7 cellular contexts compared by ENCODE assay signal in the genomic region with DNA sequence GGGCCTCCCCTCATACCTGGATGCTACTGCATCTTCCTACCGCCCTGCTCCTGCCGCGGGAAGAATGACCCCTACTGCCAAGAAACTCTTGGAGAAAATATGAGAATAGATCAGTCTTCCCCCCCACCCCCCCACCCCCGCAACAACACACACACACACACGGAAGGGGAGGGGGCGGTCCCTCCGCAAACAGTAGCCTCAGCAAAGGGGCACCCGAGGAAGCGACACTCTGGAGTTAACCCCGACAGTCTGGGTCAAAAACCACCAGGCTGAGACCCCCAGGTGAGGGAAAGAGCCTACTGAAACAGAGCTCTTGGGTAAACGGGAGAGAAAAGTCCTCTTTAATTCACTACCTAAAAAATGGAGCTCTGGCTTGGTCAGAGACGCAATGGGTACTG. TPM values are rescaled to one million over a fixed set of nuclear protein-coding genes. Genes with fewer than 3 reads are reported as not detected.
DNase-seq lines count a peak whose midpoint lies in the region; ATAC-seq, FAIRE-seq and TF ChIP-seq lines count a peak whose summit lies in the region.

No MANE protein-coding gene starts in this region.

- H4K20me1 ChIP-seq in IMR-90 (ENCODE audit: insufficient read depth, low read length) (peaks cover 69% of the 10 kb centered on the region), keratinocyte (ENCODE audit: control insufficient read depth, extremely low read depth, insufficient read depth, low read length) (peaks cover 20% of the 10 kb centered on the region)

- H3K18ac ChIP-seq in IMR-90 (ENCODE audit: low read depth, low read length), result no peak overlapping the region

- no peak overlapping the region for H2BK20ac ChIP-seq in IMR-90 (ENCODE audit: low read depth, low read length)

- peak overlapping the region; percentile 93 for H3K4me2 ChIP-seq in IMR-90 (ENCODE audit: low read depth, low read length)
- H3K4me2 ChIP-seq in keratinocyte (ENCODE audit: control insufficient read depth, extremely low read depth, insufficient read depth, low read depth, low read length), result peak overlapping the region; percentile 96

- DNase-seq in IMR-90, result no peak
- DNase-seq in activated naive CD4-positive, alpha-beta T cell treated with anti-CD3 and anti-CD28 coated beads, Interleukin-2, amount 50 U/mL, for 16 hours, result peak; percentile 26
- DNase-seq in keratinocyte (ENCODE audit: low read depth, low spot score), result no peak
- no peak for DNase-seq in NCI-H2107 (lab: John Stamatoyannopoulos, UW)
- DNase-seq in retina, result no peak
- DNase-seq in MV-4-11 (lab: John Stamatoyannopoulos, UW), result no peak

- TF ChIP-seq CTCF in IMR-90 (conservative IDR thresholded peaks at IDR 0.05; ENCODE audit: low read depth, low read length) (no peak), keratinocyte (optimal IDR thresholded peaks at IDR 0.05 in 1 of 3, IDR thresholded peaks at IDR 0.05 in 1 of 3, conservative IDR thresholded peaks at IDR 0.05 in 1 of 3; ENCODE audit: extremely low read depth in 1 of 3, insufficient read depth in 2 of 3, low read length in 3 of 3) (no peak)

- peak overlapping the region; percentile 26; the same call in 1 of the 2 replicates for H3K56ac ChIP-seq in IMR-90 (ENCODE audit: extremely low read depth, insufficient read depth, low read length)

- ATAC-seq in IMR-90 (ENCODE audit: low read depth), result no peak

- H3K79me1 ChIP-seq in IMR-90 (ENCODE audit: low read depth in 1 of 2, low read length in 2 of 2), result peaks cover 10 to 73% of the 10 kb centered on the region in 2 experiments

- peak overlapping the region; percentile 11 for H2BK5ac ChIP-seq in IMR-90 (ENCODE audit: low read depth, low read length, poor library complexity, severe bottlenecking)

- peak overlapping the region; percentile 93 for H3K23ac ChIP-seq in IMR-90 (ENCODE audit: low read depth, low read length)

- H4K5ac ChIP-seq in IMR-90 (ENCODE audit: low read depth, low read length), result no peak overlapping the region

- no peak overlapping the region for H2BK15ac ChIP-seq in IMR-90 (ENCODE audit: low read depth, low read length)

- H2AK9ac ChIP-seq in IMR-90 (replicated peaks; ENCODE audit: low read depth, low read length, poor library complexity), result peak overlapping the region; percentile 96

- H3K36me3 ChIP-seq in IMR-90 (ENCODE audit: control insufficient read depth, insufficient read depth, low read length) (peaks cover 18% of the 10 kb centered on the region), keratinocyte (ENCODE audit: control insufficient read depth in 2 of 2, extremely low read depth in 1 of 2, insufficient read depth in 2 of 2, low read length in 2 of 2) (peaks cover 22 to 23% of the 10 kb centered on the region in 2 experiments), stomach smooth muscle (ENCODE audit: control insufficient read depth in 2 of 2, insufficient read depth in 2 of 2, low read length in 2 of 2) (peaks cover 0 to 10% of the 10 kb centered on the region in 2 donors)

- H3K9ac ChIP-seq in IMR-90 (ENCODE audit: low read depth, low read length), result peak overlapping the region; percentile 93
- H3K9ac ChIP-seq in keratinocyte (ENCODE audit: control insufficient read depth, extremely low read depth, insufficient read depth, low read length), result peak overlapping the region; percentile 97
- peak overlapping the region; percentile 88 to 92 for H3K9ac ChIP-seq in stomach smooth muscle (ENCODE audit: low read length in 2 of 2)

- no peak overlapping the region for H4K91ac ChIP-seq in IMR-90 (ENCODE audit: insufficient read depth, low read depth, low read length)

- no peak overlapping the region for H2BK120ac ChIP-seq in IMR-90 (ENCODE audit: low read depth, low read length)

- POLR2A ChIA-PET in IMR-90 (lab: Charles Lee; ENCODE audit: unreplicated experiment), result no interaction called here

- no peak for TF ChIP-seq POLR2A in IMR-90 (IDR thresholded peaks at IDR 0.05; ENCODE audit: low read depth, low read length)

- peaks cover 60% of the 10 kb centered on the region for H3K79me2 ChIP-seq in keratinocyte (ENCODE audit: control insufficient read depth, insufficient read depth, low read length)

- H3K27ac ChIP-seq in IMR-90 (ENCODE audit: insufficient read depth, low read length) (peak overlapping the region; percentile 65), keratinocyte (ENCODE audit: control insufficient read depth, insufficient read depth, low read length) (peak overlapping the region; percentile 84), stomach smooth muscle (ENCODE audit: low read length) (no peak overlapping the region)

- H3K4me1 ChIP-seq in IMR-90 (ENCODE audit: control insufficient read depth, insufficient read depth, low read length) (0 out of 2 replicates have a peak, but pooled peaks cover 2% of the 10 kb centered on the region), keratinocyte (ENCODE audit: control insufficient read depth, extremely low read depth, insufficient read depth, low read length) (peaks cover 17% of the 10 kb centered on the region), stomach smooth muscle (ENCODE audit: control insufficient read depth, insufficient read depth, low read length) (peaks cover 28% of the 10 kb centered on the region)

- CTCF ChIA-PET in IMR-90 (lab: Yijun Ruan, JAX), result no interaction called here

- BruUV-seq in IMR-90 (replicated peaks; lab: Mats Ljungman, UMichigan), result no TSS peak

- H3K4me3 ChIP-seq in IMR-90 (ENCODE audit: insufficient read depth, low read depth, low read length) (peak overlapping the region; percentile 81), keratinocyte (ENCODE audit: control insufficient read depth in 2 of 3, extremely low read depth in 1 of 3, insufficient read depth in 2 of 3, low read depth in 1 of 3, low read length in 3 of 3) (peak overlapping the region; percentile 80 to 100 (median 96)), stomach smooth muscle (ENCODE audit: low read length in 2 of 2) (peak overlapping the region; percentile 83 to 92)

- intact Hi-C loops in IMR-90 (cut with micrococcal nuclease), result loop anchor here (5.0 kb wide), 1 partner anchor 54 kb away; a partner anchor contains a TSS

- no peaks in the 10 kb centered on the region for H3K9me3 ChIP-seq in IMR-90 (ENCODE audit: control insufficient read depth, insufficient read depth, low read length)
- H3K9me3 ChIP-seq in keratinocyte (ENCODE audit: control insufficient read depth, low read depth, low read length), result no peaks in the 10 kb centered on the region
- H3K9me3 ChIP-seq in stomach smooth muscle (ENCODE audit: control insufficient read depth in 2 of 2, low read length in 2 of 2), result no peaks in the 10 kb centered on the region

- H3K27me3 ChIP-seq in IMR-90 (ENCODE audit: control insufficient read depth, insufficient read depth, low read length) (no peaks in the 10 kb centered on the region), keratinocyte (ENCODE audit: control insufficient read depth, extremely low read depth, insufficient read depth, low read length) (no peaks in the 10 kb centered on the region), stomach smooth muscle (ENCODE audit: control insufficient read depth in 1 of 2, insufficient read depth in 2 of 2, low read length in 2 of 2) (no peaks in the 10 kb centered on the region)

- H3K9me1 ChIP-seq in IMR-90 (ENCODE audit: insufficient read depth, low read length) (peaks cover 5% of the 10 kb centered on the region; the same call in 1 of the 2 replicates), keratinocyte (ENCODE audit: control insufficient read depth, extremely low read depth, insufficient read depth, low read length) (no peaks in the 10 kb centered on the region)

- 0 out of 4 replicates have a peak overlapping the region, but pooled peaks of 1 of the 2 experiments have one; percentile 26 for H4K8ac ChIP-seq in IMR-90 (ENCODE audit: low read depth in 2 of 2, low read length in 2 of 2)

- no peak for FAIRE-seq in keratinocyte (lab: Jason Lieb, UNC)

- H3K4ac ChIP-seq in IMR-90 (ENCODE audit: low read depth, low read length), result peak overlapping the region; percentile 19; the same call in 1 of the 2 replicates

- peak overlapping the region; percentile 68; the same call in 1 of the 2 replicates for H2AK5ac ChIP-seq in IMR-90 (ENCODE audit: low read depth, low read length)

- WGBS in IMR-90 (ENCODE audit: extremely low coverage in 2 of 2, insufficient read length in 1 of 2), 2 experiments, result no CpG with 5 or more reads among the region's 12 CpGs

- dilution Hi-C loops in IMR-90 (cut with HindIII; ENCODE audit: low sequenced_read_pairs, unreplicated experiment), result no loop called here
- dilution Hi-C loops in keratinocyte (cut with MboI; ENCODE audit: extremely low pct_ligation_motif_present, low sequenced_read_pairs), result no loop called here

- no peak for TF ChIP-seq RAD21 in IMR-90 (IDR thresholded peaks at IDR 0.05; ENCODE audit: low read length)

- in situ Hi-C loops in IMR-90 (cut with MboI; ENCODE audit: low sequenced_read_pairs), result loop anchor here (5.0 kb wide), 1 partner anchor 44 kb away; no protein-coding TSS in a partner anchor

- peak overlapping the region; percentile 50; the same call in 1 of the 2 replicates for H3K14ac ChIP-seq in IMR-90 (replicated peaks; ENCODE audit: low read depth, low read length)

- peak overlapping the region; percentile 64 for H2AFZ ChIP-seq in IMR-90 (replicated peaks; ENCODE audit: low read length, poor library complexity)
- no peak overlapping the region for H2AFZ ChIP-seq in keratinocyte (ENCODE audit: control insufficient read depth, low read length)

RNA-seq across cellular contexts. Expression of a gene that starts 1.2 kb away (rescaled TPM):
- 2.0 and 2.8 TPM in 2 replicates for total RNA-seq in IMR-90 (2012; rRNA removed)
- 4.0 and 4.9 TPM in 2 replicates for polyA plus RNA-seq in IMR-90 (2012; rRNA removed)
- polyA plus RNA-seq in IMR-90 (2012; cell fraction: cytosol; rRNA removed), result 2.8 and 5.3 TPM in 2 replicates
- polyA plus RNA-seq in IMR-90 (2012; cell fraction: nucleus; rRNA removed; ENCODE audit: low replicate concordance), result 7.1 and 11.7 TPM in 2 replicates
- polyA plus RNA-seq in keratinocyte, result 4.7 to 5.9 TPM (median 4.9 TPM) in 3 replicates
- 5.0 TPM for polyA plus RNA-seq in keratinocyte (2011; ENCODE audit: low read depth)
- 3.6 and 4.1 TPM in 2 replicates for polyA plus RNA-seq in keratinocyte (2011; cell fraction: cytosol; rRNA removed)
- 9.6 and 9.7 TPM in 2 replicates for polyA plus RNA-seq in keratinocyte (2011; cell fraction: nucleus; rRNA removed)
- 5.3 and 7.2 TPM in 2 replicates for polyA plus RNA-seq in keratinocyte (2012; ENCODE audit: low replicate concordance)
- 5.8 to 8.5 TPM (median 6.7 TPM) in 3 replicates for polyA minus RNA-seq in keratinocyte
- 13.0 TPM for polyA minus RNA-seq in keratinocyte (2011; cell fraction: cytosol; rRNA and poly(A)+ RNA removed)
- polyA minus RNA-seq in keratinocyte (2011; cell fraction: nucleus; rRNA and poly(A)+ RNA removed), result 9.2 and 10.4 TPM in 2 replicates

RNA-seq across cellular contexts. Expression of a gene that starts 33.1 kb away (rescaled TPM):
- 55.7 and 68.6 TPM in 2 replicates for total RNA-seq in IMR-90 (2012; rRNA removed)
- polyA plus RNA-seq in IMR-90 (2012; rRNA removed) (64.8 and 66.5 TPM in 2 replicates), keratinocyte (69.2 to 79.1 TPM (median 76.8 TPM) in 3 replicates)
- 32.4 and 73.7 TPM in 2 replicates for polyA plus RNA-seq in IMR-90 (2012; cell fraction: cytosol; rRNA removed)
- polyA plus RNA-seq in IMR-90 (2012; cell fraction: nucleus; rRNA removed; ENCODE audit: low replicate concordance), result 15.9 and 45.2 TPM in 2 replicates
- polyA plus RNA-seq in keratinocyte (2011; ENCODE audit: low read depth), result 18.2 TPM
- polyA plus RNA-seq in keratinocyte (2011; cell fraction: cytosol; rRNA removed), result 63.2 and 87.4 TPM in 2 replicates
- polyA plus RNA-seq in keratinocyte (2011; cell fraction: nucleus; rRNA removed), result 55.9 and 56.7 TPM in 2 replicates
- polyA plus RNA-seq in keratinocyte (2012; ENCODE audit: low replicate concordance), result 56.9 and 58.6 TPM in 2 replicates
- 13.4 to 40.7 TPM (median 39.5 TPM) in 3 replicates for polyA minus RNA-seq in keratinocyte
- polyA minus RNA-seq in keratinocyte (2011; cell fraction: cytosol; rRNA and poly(A)+ RNA removed), result 32.4 TPM
- polyA minus RNA-seq in keratinocyte (2011; cell fraction: nucleus; rRNA and poly(A)+ RNA removed), result 27.5 and 42.9 TPM in 2 replicates

RNA-seq across cellular contexts. Expression of a gene that starts 34.1 kb away (rescaled TPM):
- 1.4 and 2.0 TPM in 2 replicates for total RNA-seq in IMR-90 (2012; rRNA removed)
- polyA plus RNA-seq in IMR-90 (2012; rRNA removed), result 1.3 and 2.2 TPM in 2 replicates
- polyA plus RNA-seq in IMR-90 (2012; cell fraction: cytosol; rRNA removed), result 1.3 and 2.7 TPM in 2 replicates
- 1.7 and 1.9 TPM in 2 replicates for polyA plus RNA-seq in IMR-90 (2012; cell fraction: nucleus; rRNA removed; ENCODE audit: low replicate concordance)
- polyA plus RNA-seq in keratinocyte, result 2.5 to 4.6 TPM (median 3.3 TPM) in 3 replicates
- polyA plus RNA-seq in keratinocyte (2011; ENCODE audit: low read depth), result 0.99 TPM
- polyA plus RNA-seq in keratinocyte (2011; cell fraction: cytosol; rRNA removed), result 3.6 and 3.8 TPM in 2 replicates
- 3.0 and 4.6 TPM in 2 replicates for polyA plus RNA-seq in keratinocyte (2011; cell fraction: nucleus; rRNA removed)
- 2.4 and 2.5 TPM in 2 replicates for polyA plus RNA-seq in keratinocyte (2012; ENCODE audit: low replicate concordance)
- 6.8 to 10.7 TPM (median 6.9 TPM) in 3 replicates for polyA minus RNA-seq in keratinocyte
- 6.1 TPM for polyA minus RNA-seq in keratinocyte (2011; cell fraction: cytosol; rRNA and poly(A)+ RNA removed)
- polyA minus RNA-seq in keratinocyte (2011; cell fraction: nucleus; rRNA and poly(A)+ RNA removed), result 1.8 and 3.6 TPM in 2 replicates

RNA-seq across cellular contexts. Expression of a gene that starts 54.6 kb away (rescaled TPM):
- 22.6 and 25.8 TPM in 2 replicates for total RNA-seq in IMR-90 (2012; rRNA removed)
- polyA plus RNA-seq in IMR-90 (2012; rRNA removed), result 38.0 and 46.7 TPM in 2 replicates
- 18.1 and 27.8 TPM in 2 replicates for polyA plus RNA-seq in IMR-90 (2012; cell fraction: cytosol; rRNA removed)
- 33.2 and 71.8 TPM in 2 replicates for polyA plus RNA-seq in IMR-90 (2012; cell fraction: nucleus; rRNA removed; ENCODE audit: low replicate concordance)
- 30.3 to 42.0 TPM (median 39.1 TPM) in 3 replicates for polyA plus RNA-seq in keratinocyte
- 17.8 TPM for polyA plus RNA-seq in keratinocyte (2011; ENCODE audit: low read depth)
- polyA plus RNA-seq in keratinocyte (2011; cell fraction: cytosol; rRNA removed), result 28.7 and 32.6 TPM in 2 replicates
- polyA plus RNA-seq in keratinocyte (2011; cell fraction: nucleus; rRNA removed), result 56.4 and 59.8 TPM in 2 replicates
- 38.9 and 39.4 TPM in 2 replicates for polyA plus RNA-seq in keratinocyte (2012; ENCODE audit: low replicate concordance)
- 81.4 to 109 TPM (median 105 TPM) in 3 replicates for polyA minus RNA-seq in keratinocyte
- polyA minus RNA-seq in keratinocyte (2011; cell fraction: cytosol; rRNA and poly(A)+ RNA removed), result 59.9 TPM
- polyA minus RNA-seq in keratinocyte (2011; cell fraction: nucleus; rRNA and poly(A)+ RNA removed), result 50.9 and 66.0 TPM in 2 replicates
